20 cellular contexts compared by ENCODE assay signal in genomic region chr16:64152010-64152767, GRCh38.
A peak's percentile ranks its signal among the peaks of the same experiment; 100 is the strongest.
DNase-seq lines count a peak whose midpoint lies in the region; ATAC-seq and TF ChIP-seq lines count a peak whose summit lies in the region.
"Had no signal": no experiment of that assay in that cellular context is flagged by ENCODE, and none has a peak within 500 bp of the region (broad histone marks: within the 10 kb centered on the region; RNA-seq: fewer than 3 reads in every experiment).

No MANE protein-coding gene starts in this region.

- no peak overlapping the region for H3K27ac Mint-ChIP-seq in activated CD8-positive, alpha-beta memory T cell treated with anti-CD3 and anti-CD28 coated beads, Interleukin-2, amount 10 ng/mL, durations not matched to agents 7 days and 5 days
- H3K27ac Mint-ChIP-seq: activated CD4-positive, alpha-beta T cell treated with anti-CD3 and anti-CD28 coated beads, Interleukin-2, amount 10 ng/mL, durations not matched to agents 24 days and 14 days; CD4-positive, CD25-positive, alpha-beta regulatory T cell; naive B cell had no signal

- no peak overlapping the region for H3K4me3 Mint-ChIP-seq in activated CD8-positive, alpha-beta memory T cell treated with anti-CD3 and anti-CD28 coated beads, Interleukin-2, amount 10 ng/mL, durations not matched to agents 7 days and 5 days
- H3K4me3 Mint-ChIP-seq: activated CD4-positive, alpha-beta T cell treated with anti-CD3 and anti-CD28 coated beads, Interleukin-2, amount 10 ng/mL, durations not matched to agents 24 days and 14 days; CD4-positive, CD25-positive, alpha-beta regulatory T cell; naive B cell had no signal

- peaks cover 24% of the 10 kb centered on the region for H3K9me3 Mint-ChIP-seq in activated CD8-positive, alpha-beta memory T cell treated with anti-CD3 and anti-CD28 coated beads, Interleukin-2, amount 10 ng/mL, durations not matched to agents 7 days and 5 days (ENCODE audit: low read depth)

- no peaks in the 10 kb centered on the region for H3K4me1 Mint-ChIP-seq in activated CD8-positive, alpha-beta memory T cell treated with anti-CD3 and anti-CD28 coated beads, Interleukin-2, amount 10 ng/mL, durations not matched to agents 7 days and 5 days
- H3K4me1 Mint-ChIP-seq: activated CD4-positive, alpha-beta T cell treated with anti-CD3 and anti-CD28 coated beads, Interleukin-2, amount 10 ng/mL, durations not matched to agents 24 days and 14 days; CD4-positive, CD25-positive, alpha-beta regulatory T cell; naive B cell had no signal

- CTCF ChIA-PET in activated CD8-positive, alpha-beta memory T cell treated with anti-CD3 and anti-CD28 coated beads, Interleukin-2, amount 10 ng/mL, durations not matched to agents 7 days and 5 days (lab: Charles Lee): no interaction called here

- H3K36me3 Mint-ChIP-seq in activated CD8-positive, alpha-beta memory T cell treated with anti-CD3 and anti-CD28 coated beads, Interleukin-2, amount 10 ng/mL, durations not matched to agents 7 days and 5 days: peaks cover 1% of the 10 kb centered on the region
- H3K36me3 Mint-ChIP-seq: CD4-positive, CD25-positive, alpha-beta regulatory T cell had no signal

- DNase-seq in DMS 273 (lab: John Stamatoyannopoulos, UW; ENCODE audit: unreplicated experiment): peak; percentile 54
- DNase-seq in DMS 273 treated with DMSO at 0.1 percent for 48 hours (lab: John Stamatoyannopoulos, UW): no peak
- peak; percentile 7 for DNase-seq in RKO (ENCODE audit: low spot score)
- peak; percentile 5 for DNase-seq in epithelial cell of esophagus (ENCODE audit: low read depth)
- DNase-seq in stromal cell of bone marrow (ENCODE audit: low read depth): peak; percentile 37
- DNase-seq in activated CD8-positive, alpha-beta memory T cell treated with anti-CD3 and anti-CD28 coated beads, Interleukin-2, amount 10 ng/mL, durations not matched to agents 7 days and 5 days: no peak
- DNase-seq: activated CD4-positive, alpha-beta T cell treated with anti-CD3 and anti-CD28 coated beads, Interleukin-2, amount 10 ng/mL, durations not matched to agents 24 days and 14 days; CD4-positive, CD25-positive, alpha-beta regulatory T cell; colonic mucosa; MM.1S; naive B cell; NCI-H2029; NCI-H524; small intestine; testis had no signal

- TF ChIP-seq CTCF in epithelial cell of esophagus (IDR thresholded peaks at IDR 0.05; ENCODE audit: insufficient read depth, low read depth, low read length, missing control alignments): no peak

- no peak overlapping the region for H3K4me3 ChIP-seq in epithelial cell of esophagus (ENCODE audit: low read length)
- H3K4me3 ChIP-seq: ascending aorta, colonic mucosa, lung, SK-N-MC, testis had no signal

- ATAC-seq in HG03521 (IDR thresholded peaks at IDR 0.05; ENCODE audit: unreplicated experiment) (no peak), HG03097 (IDR thresholded peaks at IDR 0.05; ENCODE audit: low FRiP score, unreplicated experiment) (no peak)
- no peak for ATAC-seq in activated CD8-positive, alpha-beta memory T cell treated with anti-CD3 and anti-CD28 coated beads, Interleukin-2, amount 10 ng/mL, durations not matched to agents 7 days and 5 days

- H3K27me3 Mint-ChIP-seq in activated CD8-positive, alpha-beta memory T cell treated with anti-CD3 and anti-CD28 coated beads, Interleukin-2, amount 10 ng/mL, durations not matched to agents 7 days and 5 days: no peaks in the 10 kb centered on the region
- H3K27me3 Mint-ChIP-seq: activated CD4-positive, alpha-beta T cell treated with anti-CD3 and anti-CD28 coated beads, Interleukin-2, amount 10 ng/mL, durations not matched to agents 24 days and 14 days; CD4-positive, CD25-positive, alpha-beta regulatory T cell; naive B cell had no signal

Comparison
In these comparisons a context has a peak if more than half of its experiments do, and no peak if none do; other contexts are left out.
1. DNase-seq: peak in DMS 273 (single experiment), RKO (single experiment), epithelial cell of esophagus (single experiment) and stromal cell of bone marrow (single experiment); none in DMS 273 treated with DMSO at 0.1 percent for 48 hours (single experiment) and activated CD8-positive, alpha-beta memory T cell treated with anti-CD3 and anti-CD28 coated beads, Interleukin-2, amount 10 ng/mL, durations not matched to agents 7 days and 5 days (single experiment).